8 cellular contexts compared by ENCODE assay signal in the genomic region with DNA sequence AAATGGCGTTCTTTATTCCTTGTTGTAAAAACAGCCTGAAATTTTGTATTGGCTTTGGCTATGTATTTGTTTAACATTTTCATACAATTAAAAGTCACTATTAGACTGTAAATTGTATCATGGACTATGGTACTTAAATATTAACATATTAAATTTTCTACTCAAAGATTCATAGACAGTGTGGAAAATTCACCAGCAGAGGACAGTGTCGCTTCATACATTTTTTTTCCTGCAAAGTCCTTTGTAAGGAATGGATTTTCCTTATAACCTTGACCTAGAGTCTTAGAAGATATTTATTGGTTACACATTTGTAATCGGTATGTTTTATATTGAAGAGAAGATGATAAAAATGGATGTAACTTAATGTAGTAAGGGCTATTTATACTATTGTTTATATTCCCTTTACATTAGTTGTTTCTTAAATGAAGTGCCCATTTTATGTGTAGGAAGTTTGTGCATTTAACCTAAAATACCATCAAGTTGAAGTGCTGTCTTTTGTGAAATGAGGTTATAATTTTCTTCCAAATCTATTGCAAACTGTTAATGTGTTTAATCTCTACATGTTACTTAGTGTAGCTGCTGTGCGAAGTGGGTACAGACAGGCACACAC.
DNase-seq lines count a peak whose midpoint lies in the region; ATAC-seq and TF ChIP-seq lines count a peak whose summit lies in the region.

No MANE protein-coding gene starts in this region.

- H3K9me3 ChIP-seq in Karpas-422 (ENCODE audit: low read length) = no peaks in the 10 kb centered on the region

- H3K27ac Mint-ChIP-seq in Calu3 (ENCODE audit: unreplicated experiment) (no peak overlapping the region), memory B cell (peak overlapping the region; percentile 46)
- no peak overlapping the region for H3K27ac Mint-ChIP-seq in activated naive CD4-positive, alpha-beta T cell treated with anti-CD3 and anti-CD28 coated beads, Interleukin-2, amount 50 U/mL, for 72 hours

- no peak overlapping the region for H2AFZ ChIP-seq in Karpas-422 (ENCODE audit: low read length)

- H3K4me2 ChIP-seq in Karpas-422 (ENCODE audit: low read depth, low read length, poor library complexity, severe bottlenecking) = no peak overlapping the region

- no peak overlapping the region for H3K27ac ChIP-seq in Karpas-422 (ENCODE audit: low read length)

- H3K9ac ChIP-seq in Karpas-422 (ENCODE audit: low read length) = no peak overlapping the region

- H3K79me2 ChIP-seq in Karpas-422 (ENCODE audit: low read length) = peaks cover 38% of the 10 kb centered on the region

- no peak for ATAC-seq in memory B cell (ENCODE audit: low read depth)
- ATAC-seq in HG02884 (IDR thresholded peaks at IDR 0.05; ENCODE audit: unreplicated experiment) = no peak
- no peak for ATAC-seq in activated naive CD4-positive, alpha-beta T cell treated with anti-CD3 and anti-CD28 coated beads, Interleukin-2, amount 50 U/mL, for 72 hours
- no peak for ATAC-seq in HG03108 (IDR thresholded peaks at IDR 0.05; ENCODE audit: unreplicated experiment)

- no peaks in the 10 kb centered on the region for H3K9me2 ChIP-seq in Karpas-422 (replicated peaks; ENCODE audit: insufficient read depth, low read length)

- no peaks in the 10 kb centered on the region for H3K9me3 Mint-ChIP-seq in Calu3 (ENCODE audit: low read depth, unreplicated experiment)
- no peaks in the 10 kb centered on the region for H3K9me3 Mint-ChIP-seq in memory B cell
- no peaks in the 10 kb centered on the region for H3K9me3 Mint-ChIP-seq in activated naive CD4-positive, alpha-beta T cell treated with anti-CD3 and anti-CD28 coated beads, Interleukin-2, amount 50 U/mL, for 72 hours

- BruUV-seq in Calu3 (replicated peaks; lab: Mats Ljungman, UMichigan) = no TSS peak

- no peaks in the 10 kb centered on the region for H3K36me3 ChIP-seq in Karpas-422 (ENCODE audit: insufficient read depth, low read length)

- H3K4me1 ChIP-seq in Karpas-422 (ENCODE audit: low read length) = peaks cover 7% of the 10 kb centered on the region

- CTCF ChIA-PET in Calu3 (lab: Charles Lee) = no interaction called here

- DNase-seq in Calu3 (no peak), Karpas-422 (peak; percentile 63), astrocyte of the hippocampus (ENCODE audit: low read depth, low spot score) (peak; percentile 62), memory B cell (ENCODE audit: low spot score in 2 of 2) (no peak)
- DNase-seq in activated naive CD4-positive, alpha-beta T cell treated with anti-CD3 and anti-CD28 coated beads, Interleukin-2, amount 50 U/mL, for 72 hours (ENCODE audit: low spot score in 2 of 2) = no peak
- DNase-seq in stimulated activated naive CD4-positive, alpha-beta T cell treated with Interleukin-2 at 50 U/mL for 16 hours (lab: John Stamatoyannopoulos, UW) = no peak

- TF ChIP-seq CTCF in Calu3 (IDR thresholded peaks at IDR 0.05; ENCODE audit: unreplicated experiment) = peak; percentile 21

- intact Hi-C loops in Calu3 (cut with micrococcal nuclease; ENCODE audit: unreplicated experiment) = loop anchor here (2.0 kb wide), 2 partner anchors 81 to 629 kb away; no protein-coding TSS in a partner anchor

- H3K27me3 ChIP-seq in Karpas-422 (ENCODE audit: low read length) = no peaks in the 10 kb centered on the region

- H3K36me3 Mint-ChIP-seq in Calu3 (ENCODE audit: insufficient read depth, unreplicated experiment) = no peaks in the 10 kb centered on the region
- H3K36me3 Mint-ChIP-seq in memory B cell = peaks cover 8% of the 10 kb centered on the region
- H3K36me3 Mint-ChIP-seq in activated naive CD4-positive, alpha-beta T cell treated with anti-CD3 and anti-CD28 coated beads, Interleukin-2, amount 50 U/mL, for 72 hours = no peaks in the 10 kb centered on the region

- H3K4me1 Mint-ChIP-seq in Calu3 (ENCODE audit: low read depth, unreplicated experiment) = peaks cover under 1% of the 10 kb centered on the region
- H3K4me1 Mint-ChIP-seq in memory B cell = peaks cover 18% of the 10 kb centered on the region

- no peak overlapping the region for H3K4me3 ChIP-seq in Karpas-422 (ENCODE audit: low read length)

- no peaks in the 10 kb centered on the region for H4K20me1 ChIP-seq in Karpas-422 (ENCODE audit: insufficient read depth, low read depth, low read length)

- H3K27me3 Mint-ChIP-seq in Calu3 (ENCODE audit: unreplicated experiment) = no peaks in the 10 kb centered on the region
- H3K27me3 Mint-ChIP-seq in memory B cell = no peaks in the 10 kb centered on the region

- H3K4me3 Mint-ChIP-seq in Calu3 (ENCODE audit: low read depth, unreplicated experiment) (no peak overlapping the region), memory B cell (no peak overlapping the region)

Comparison
In these comparisons a context has a peak if more than half of its experiments do, and no peak if none do; other contexts are left out.
1. DNase-seq: peak in Karpas-422 (single experiment) and astrocyte of the hippocampus (single experiment); none in Calu3 (single experiment), memory B cell (0 of 2), activated naive CD4-positive, alpha-beta T cell treated with anti-CD3 and anti-CD28 coated beads, Interleukin-2, amount 50 U/mL, for 72 hours (0 of 2) and stimulated activated naive CD4-positive, alpha-beta T cell treated with Interleukin-2 at 50 U/mL for 16 hours (single experiment).